1 cellular context compared by ENCODE assay signal in genomic region chr22:46035380-46035741, GRCh38.
TF ChIP-seq lines count a peak whose summit lies in the region.

No MANE protein-coding gene starts in this region.

TF ChIP-seq in H1, 55 proteins besides CTCF, POLR2A, EP300 and RAD21:
- TF ChIP-seq TEAD4 (IDR thresholded peaks at IDR 0.05; ENCODE audit: low read depth, low read length) = no peak
- peak; percentile 23; the same call in 1 of the 2 replicates for TF ChIP-seq PHF8 (conservative IDR thresholded peaks at IDR 0.05; ENCODE audit: low read depth, low read length)
